ENCODE assay signal across 8 cellular contexts in the genomic region with DNA sequence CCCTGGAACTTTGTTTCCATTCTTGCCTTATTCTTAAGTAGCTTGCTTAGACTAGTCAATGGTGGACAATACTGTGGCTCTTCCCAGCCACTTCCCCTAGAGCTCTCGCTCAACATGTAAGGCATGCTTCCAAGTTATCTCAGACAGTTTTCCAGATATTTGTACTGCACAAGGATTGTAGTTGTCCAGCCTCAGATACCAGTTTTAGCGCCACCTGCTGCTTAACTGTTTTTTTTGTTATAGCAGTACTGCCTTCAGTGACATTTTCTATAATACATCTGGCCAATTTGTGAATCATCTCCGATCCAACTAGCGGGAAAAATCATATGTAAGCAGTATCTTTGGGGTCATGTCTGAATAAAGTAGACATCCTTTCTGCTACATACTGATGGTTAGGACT.
DNase-seq lines count a peak whose midpoint lies in the region; ATAC-seq and TF ChIP-seq lines count a peak whose summit lies in the region.

No MANE protein-coding gene starts in this region.

- H3K4me3 Mint-ChIP-seq in progenitor cell of endocrine pancreas (ENCODE audit: low read depth) = no peak overlapping the region

- no peaks in the 10 kb centered on the region for H3K27me3 Mint-ChIP-seq in progenitor cell of endocrine pancreas

- TF ChIP-seq CTCF in C4-2B (conservative IDR thresholded peaks at IDR 0.05) = peak; percentile 81
- peak; percentile 60 for TF ChIP-seq CTCF in progenitor cell of endocrine pancreas (IDR thresholded peaks at IDR 0.05; ENCODE audit: unreplicated experiment)

- H3K9me3 Mint-ChIP-seq in progenitor cell of endocrine pancreas (ENCODE audit: low read depth) = no peaks in the 10 kb centered on the region

- no peaks in the 10 kb centered on the region for H3K4me1 Mint-ChIP-seq in progenitor cell of endocrine pancreas (ENCODE audit: low read depth)

- DNase-seq in NCI-H226 = peak; percentile 59
- peak; percentile 1 to 20 for DNase-seq in erythroblast (lab: John Stamatoyannopoulos, UW)
- no peak for DNase-seq in progenitor cell of endocrine pancreas (ENCODE audit: low spot score, unreplicated experiment)
- DNase-seq in DMS153 (lab: John Stamatoyannopoulos, UW) = no peak

- H3K27ac ChIP-seq in C4-2B = no peak overlapping the region

- no peaks in the 10 kb centered on the region for H3K36me3 Mint-ChIP-seq in progenitor cell of endocrine pancreas (ENCODE audit: insufficient read depth)

- no peak for TF ChIP-seq POLR2A in erythroblast (IDR thresholded peaks at IDR 0.05; ENCODE audit: low read length)

- H3K27ac Mint-ChIP-seq in progenitor cell of endocrine pancreas = no peak overlapping the region

- peak; percentile 62 for ATAC-seq in GM18868 (IDR thresholded peaks at IDR 0.05; ENCODE audit: unreplicated experiment)
- ATAC-seq in HG02840 (IDR thresholded peaks at IDR 0.05; ENCODE audit: low FRiP score, unreplicated experiment) = no peak
- no peak for ATAC-seq in GM19324 (IDR thresholded peaks at IDR 0.05; ENCODE audit: low FRiP score, unreplicated experiment)

Comparison
In these comparisons a context has a peak if more than half of its experiments do, and no peak if none do; other contexts are left out.
1. DNase-seq: peak in NCI-H226 (single experiment) and erythroblast (2 of 2); none in progenitor cell of endocrine pancreas (single experiment) and DMS153 (single experiment).